Comparison of ENCODE assay signal across 34 cellular contexts in the genomic region with DNA sequence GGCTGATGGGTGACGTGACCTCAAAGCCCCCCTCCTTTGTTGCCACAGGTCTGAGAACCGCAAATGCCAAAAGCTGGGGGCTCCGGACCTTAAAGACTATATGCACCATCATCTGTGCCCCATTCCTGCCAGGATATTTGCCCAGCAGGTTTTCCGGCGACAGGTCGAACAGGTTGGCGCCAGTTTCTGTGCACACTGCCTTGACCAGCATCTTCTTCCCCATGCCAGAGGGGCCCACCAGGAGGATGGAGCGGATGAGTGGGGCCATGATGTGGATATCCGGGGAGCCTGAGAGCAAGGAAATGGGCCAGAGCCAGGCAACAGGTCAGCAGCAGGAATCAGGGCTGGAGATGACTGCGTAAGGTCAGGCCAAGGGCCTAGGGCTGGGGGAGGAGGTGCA. TPM values are rescaled to one million over a fixed set of nuclear protein-coding genes. Genes with fewer than 3 reads are reported as not detected.
"Had no signal": no experiment of that assay in that cellular context is flagged by ENCODE, and none has a peak within 500 bp of the region (broad histone marks: within the 10 kb centered on the region; RNA-seq: fewer than 3 reads in every experiment).

No MANE protein-coding gene starts in this region.

- H3K36me3 ChIP-seq: colonic mucosa, esophagus squamous epithelium, gastrocnemius medialis, heart right ventricle, left lung, lower lobe of right lung had no signal

- FAIRE-seq: endometrium, islet of Langerhans, keratinocyte had no signal

- DNase-seq: colonic mucosa; cortex of kidney; effector CD8-positive, alpha-beta T cell; effector memory CD8-positive, alpha-beta T cell; endodermal cell; erythroblast; esophagus squamous epithelium; foreskin fibroblast; foreskin melanocyte; gastrocnemius medialis; glutamatergic neuron; head of caudate nucleus; heart right ventricle; hippocampal formation; left cardiac atrium; left lung; left ventricle myocardium superior; lower lobe of right lung; mesenchymal stem cell; mucosa of descending colon; naive B cell had no signal

- H3K27me3 ChIP-seq: colonic mucosa, gastrocnemius medialis had no signal

- H3K27ac ChIP-seq: colonic mucosa, epithelial cell of prostate, esophagus squamous epithelium, gastrocnemius medialis, heart right ventricle, left lung, lower lobe of right lung had no signal

- ATAC-seq: effector memory CD8-positive, alpha-beta T cell; esophagus mucosa; gastrocnemius medialis; left cardiac atrium; left lung; left ventricle myocardium superior; lower lobe of right lung; mucosa of descending colon had no signal

- H3K9me3 ChIP-seq: colonic mucosa, esophagus squamous epithelium, gastrocnemius medialis, heart right ventricle, left lung, lower lobe of right lung, mucosa of descending colon had no signal

- H3K4me1 ChIP-seq: colonic mucosa, esophagus squamous epithelium, left lung, lower lobe of right lung had no signal

- H3K4me3 ChIP-seq: colonic mucosa, esophagus squamous epithelium, gastrocnemius medialis, heart right ventricle, left lung, lower lobe of right lung, mucosa of descending colon had no signal

RNA-seq across cellular contexts. Expression of a gene that starts 6.2 kb away (rescaled TPM):
- total RNA-seq: colonic mucosa, dermis microvascular lymphatic vessel endothelial cell, endodermal cell, esophagus mucosa, esophagus squamous epithelium, glomerular endothelial cell, kidney epithelial cell, left lung, lower leg skin, lower lobe of right lung, lung microvascular endothelial cell, mesenteric fat pad, mesothelial cell of epicardium, mucosa of descending colon had no signal
- polyA plus RNA-seq: keratinocyte had no signal

RNA-seq across cellular contexts. Expression of a gene that starts 17.1 kb away (rescaled TPM):
- total RNA-seq: colonic mucosa, dermis microvascular lymphatic vessel endothelial cell, endodermal cell, esophagus mucosa, esophagus squamous epithelium, gastrocnemius medialis, glomerular endothelial cell, heart right ventricle, kidney epithelial cell, left cardiac atrium, left lung, left ventricle myocardium superior, lower leg skin, lower lobe of right lung, lung microvascular endothelial cell, mesenteric fat pad, mesothelial cell of epicardium, mucosa of descending colon, myocyte had no signal
- polyA plus RNA-seq: heart right ventricle, keratinocyte had no signal

RNA-seq across cellular contexts. Expression of a gene that starts 25.7 kb away (rescaled TPM):
- total RNA-seq: colonic mucosa, dermis microvascular lymphatic vessel endothelial cell, endodermal cell, esophagus mucosa, esophagus squamous epithelium, glomerular endothelial cell, kidney epithelial cell, left lung, lower lobe of right lung, lung microvascular endothelial cell, mesenteric fat pad, mesothelial cell of epicardium, mucosa of descending colon, myocyte had no signal
- polyA plus RNA-seq: keratinocyte had no signal
